ENCODE assay signal across 37 cellular contexts in the genomic region with DNA sequence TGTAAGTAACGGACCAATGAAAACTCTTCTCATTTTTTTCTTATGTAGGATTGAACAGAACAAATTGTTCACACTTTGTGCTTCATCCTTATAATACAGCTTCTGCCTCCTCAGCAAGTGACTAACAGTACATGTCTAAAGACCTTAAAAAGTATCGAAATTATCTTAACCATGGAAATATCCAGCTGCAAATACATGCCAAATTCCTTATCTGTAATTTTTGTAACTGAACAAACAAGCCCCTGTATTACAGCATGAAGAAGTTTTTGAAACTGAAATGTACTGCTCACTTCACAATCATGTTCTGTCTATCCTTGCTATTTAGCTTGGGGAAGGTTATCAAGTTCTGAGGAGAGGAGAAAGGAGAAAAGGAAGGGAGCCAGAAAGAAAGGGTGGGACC. TPM values are rescaled to one million over a fixed set of nuclear protein-coding genes. Genes with fewer than 3 reads are reported as not detected.
"Had no signal": no experiment of that assay in that cellular context is flagged by ENCODE, and none has a peak within 500 bp of the region (broad histone marks: within the 10 kb centered on the region; RNA-seq: fewer than 3 reads in every experiment).

No MANE protein-coding gene starts in this region.

- H3K36me3 Mint-ChIP-seq: activated CD4-positive, alpha-beta memory T cell treated with anti-CD3 and anti-CD28 coated beads for 36 hours; activated naive CD4-positive, alpha-beta T cell treated with anti-CD3 and anti-CD28 coated beads, Interleukin-2, amount 50 U/mL, for 72 hours; activated naive CD8-positive, alpha-beta T cell treated with anti-CD3 and anti-CD28 coated beads for 36 hours had no signal

- H3K4me1 ChIP-seq: adrenal gland, body of pancreas, breast epithelium had no signal

- H3K9me3 Mint-ChIP-seq: activated B cell treated with CpG ODN at 0.5 μM for 24 hours; activated CD4-positive, alpha-beta memory T cell treated with anti-CD3 and anti-CD28 coated beads for 36 hours; activated CD4-positive, alpha-beta T cell treated with anti-CD3 and anti-CD28 coated beads, Interleukin-2, amount 10 ng/mL, durations not matched to agents 24 days and 14 days; activated CD8-positive, alpha-beta T cell treated with anti-CD3 and anti-CD28 coated beads for 36 hours; activated naive CD4-positive, alpha-beta T cell treated with anti-CD3 and anti-CD28 coated beads for 36 hours; activated naive CD4-positive, alpha-beta T cell treated with anti-CD3 and anti-CD28 coated beads, Interleukin-2, amount 50 U/mL, for 72 hours; activated naive CD8-positive, alpha-beta T cell treated with anti-CD3 and anti-CD28 coated beads for 36 hours; activated T-cell treated with anti-CD3 and anti-CD28 coated beads, Interleukin-2, amount 50 U/mL, for 4 hours; activated T-cell treated with anti-CD3 and anti-CD28 coated beads, Interleukin-2, amount 50 U/mL, for 72 hours; activated T-helper 1 cell treated with anti-CD3 and anti-CD28 coated beads, Interleukin-12 subunit alpha, Interleukin-12 subunit beta, Interleukin-2, Interleukin-4 antibody, amounts not matched to agents 30 ng/mL and 10 ng/mL and 1 ng/mL, durations not matched to agents 14 hours and 24 hours and 36 hours; activated T-helper 17 cell treated with anti-CD3 and anti-CD28 coated beads, Interleukin-2, amount 50 U/mL, for 72 hours; T-helper 1 cell treated with Interleukin-12 subunit alpha and Interleukin-12 subunit beta and Interleukin-4 antibody, amounts not matched to agents 30 μg/mL and 1 μg/mL, for 36 hours; T-helper 2 cell treated with Interferon-gamma antibody and Interleukin-4, amounts not matched to agents 5 μg/mL and 100 μg/mL, for 36 hours had no signal

- H3K4me1 Mint-ChIP-seq: activated B cell treated with CpG ODN at 0.5 μM for 24 hours; activated CD4-positive, alpha-beta T cell treated with anti-CD3 and anti-CD28 coated beads, Interleukin-2, amount 10 ng/mL, durations not matched to agents 24 days and 14 days; activated naive CD8-positive, alpha-beta T cell treated with anti-CD3 and anti-CD28 coated beads for 36 hours; activated T-helper 17 cell treated with anti-CD3 and anti-CD28 coated beads, Interleukin-2, amount 50 U/mL, for 72 hours had no signal

- H3K36me3 ChIP-seq: adrenal gland, brain microvascular endothelial cell, breast epithelium had no signal

- H3K27me3 ChIP-seq: body of pancreas had no signal

- H3K9me3 ChIP-seq: adrenal gland, body of pancreas, breast epithelium had no signal

- H3K4me3 ChIP-seq: adrenal gland, body of pancreas, breast epithelium had no signal

- ATAC-seq: activated CD8-positive, alpha-beta T cell treated with anti-CD3 and anti-CD28 coated beads for 36 hours; activated naive CD4-positive, alpha-beta T cell treated with anti-CD3 and anti-CD28 coated beads, Interleukin-2, amount 50 U/mL, for 72 hours; activated T-cell treated with anti-CD3 and anti-CD28 coated beads, Interleukin-2, amount 50 U/mL, for 4 hours; activated T-cell treated with anti-CD3 and anti-CD28 coated beads, Interleukin-2, amount 50 U/mL, for 72 hours; activated T-helper 17 cell treated with anti-CD3 and anti-CD28 coated beads, Interleukin-2, amount 50 U/mL, for 72 hours; body of pancreas had no signal

- H3K27ac ChIP-seq: adrenal gland, body of pancreas, brain microvascular endothelial cell, breast epithelium, VCaP had no signal

- DNase-seq: activated B cell treated with CpG ODN at 0.5 μM for 24 hours; activated CD4-positive, alpha-beta memory T cell treated with anti-CD3 and anti-CD28 coated beads for 36 hours; activated CD4-positive, alpha-beta T cell treated with anti-CD3 and anti-CD28 coated beads for 4 hours; activated CD4-positive, alpha-beta T cell treated with anti-CD3 and anti-CD28 coated beads, Interleukin-2, amount 10 ng/mL, durations not matched to agents 24 days and 14 days; activated CD4-positive, alpha-beta T cell treated with anti-CD3 and anti-CD28 coated beads, Interleukin-2, amount 50 U/mL, for 1 hour; activated CD4-positive, alpha-beta T cell treated with anti-CD3 and anti-CD28 coated beads, Interleukin-2, amount 50 U/mL, for 4 hours; activated CD4-positive, CD25-positive, alpha-beta regulatory T cell treated with anti-CD3 and anti-CD28 coated beads, Interleukin-2, amount 50 U/mL, for 72 hours; activated CD8-positive, alpha-beta memory T cell treated with anti-CD3 and anti-CD28 coated beads, Interleukin-2, amount 50 U/mL, for 4 hours; activated CD8-positive, alpha-beta T cell treated with anti-CD3 and anti-CD28 coated beads for 36 hours; activated effector memory CD4-positive, alpha-beta T cell treated with anti-CD3 and anti-CD28 coated beads, Interleukin-2, amount 50 U/mL, for 16 hours; activated gamma-delta T cell treated with Interleukin-2 at 50 U/mL for 16 hours; activated naive CD4-positive, alpha-beta T cell; activated naive CD4-positive, alpha-beta T cell treated with anti-CD3 and anti-CD28 coated beads for 36 hours; activated naive CD4-positive, alpha-beta T cell treated with anti-CD3 and anti-CD28 coated beads, Interleukin-2, amount 50 U/mL, for 16 hours; activated naive CD8-positive, alpha-beta T cell treated with anti-CD3 and anti-CD28 coated beads for 36 hours; activated T-cell treated with anti-CD3 and anti-CD28 coated beads for 4 hours; activated T-cell treated with anti-CD3 and anti-CD28 coated beads, Interleukin-2, amount 50 U/mL, for 1 hour; activated T-cell treated with anti-CD3 and anti-CD28 coated beads, Interleukin-2, amount 50 U/mL, for 4 hours; activated T-cell treated with anti-CD3 and anti-CD28 coated beads, Interleukin-2, amount 50 U/mL, for 72 hours; amniotic stem cell; aorta; body of pancreas; brain microvascular endothelial cell; central memory CD4-positive, alpha-beta T cell; SW 1271; T-helper 1 cell; T-helper 2 cell; T-helper 9 cell had no signal

- H3K4me3 Mint-ChIP-seq: activated B cell treated with CpG ODN at 0.5 μM for 24 hours; activated CD4-positive, alpha-beta memory T cell treated with anti-CD3 and anti-CD28 coated beads for 36 hours; activated CD4-positive, alpha-beta T cell treated with anti-CD3 and anti-CD28 coated beads, Interleukin-2, amount 10 ng/mL, durations not matched to agents 24 days and 14 days; activated CD8-positive, alpha-beta T cell treated with anti-CD3 and anti-CD28 coated beads for 36 hours; activated naive CD4-positive, alpha-beta T cell treated with anti-CD3 and anti-CD28 coated beads for 36 hours; activated naive CD8-positive, alpha-beta T cell treated with anti-CD3 and anti-CD28 coated beads for 36 hours; activated T-cell treated with anti-CD3 and anti-CD28 coated beads, Interleukin-2, amount 50 U/mL, for 4 hours; activated T-cell treated with anti-CD3 and anti-CD28 coated beads, Interleukin-2, amount 50 U/mL, for 72 hours; activated T-helper 1 cell treated with anti-CD3 and anti-CD28 coated beads, Interleukin-12 subunit alpha, Interleukin-12 subunit beta, Interleukin-2, Interleukin-4 antibody, amounts not matched to agents 30 ng/mL and 10 ng/mL and 1 ng/mL, durations not matched to agents 14 hours and 24 hours and 36 hours; activated T-helper 17 cell treated with anti-CD3 and anti-CD28 coated beads, Interleukin-2, amount 50 U/mL, for 72 hours; T-helper 1 cell treated with Interleukin-12 subunit alpha and Interleukin-12 subunit beta and Interleukin-4 antibody, amounts not matched to agents 30 μg/mL and 1 μg/mL, for 36 hours; T-helper 2 cell treated with Interferon-gamma antibody and Interleukin-4, amounts not matched to agents 5 μg/mL and 100 μg/mL, for 36 hours had no signal

- H3K27ac Mint-ChIP-seq: activated B cell treated with CpG ODN at 0.5 μM for 24 hours; activated CD4-positive, alpha-beta memory T cell treated with anti-CD3 and anti-CD28 coated beads for 36 hours; activated CD4-positive, alpha-beta T cell treated with anti-CD3 and anti-CD28 coated beads, Interleukin-2, amount 10 ng/mL, durations not matched to agents 24 days and 14 days; activated CD8-positive, alpha-beta T cell treated with anti-CD3 and anti-CD28 coated beads for 36 hours; activated naive CD4-positive, alpha-beta T cell treated with anti-CD3 and anti-CD28 coated beads for 36 hours; activated naive CD4-positive, alpha-beta T cell treated with anti-CD3 and anti-CD28 coated beads, Interleukin-2, amount 50 U/mL, for 72 hours; activated naive CD8-positive, alpha-beta T cell treated with anti-CD3 and anti-CD28 coated beads for 36 hours; activated T-cell treated with anti-CD3 and anti-CD28 coated beads, Interleukin-2, amount 50 U/mL, for 72 hours; activated T-helper 1 cell treated with anti-CD3 and anti-CD28 coated beads, Interleukin-12 subunit alpha, Interleukin-12 subunit beta, Interleukin-2, Interleukin-4 antibody, amounts not matched to agents 30 ng/mL and 10 ng/mL and 1 ng/mL, durations not matched to agents 14 hours and 24 hours and 36 hours; activated T-helper 17 cell treated with anti-CD3 and anti-CD28 coated beads, Interleukin-2, amount 50 U/mL, for 72 hours; T-helper 1 cell treated with Interleukin-12 subunit alpha and Interleukin-12 subunit beta and Interleukin-4 antibody, amounts not matched to agents 30 μg/mL and 1 μg/mL, for 36 hours; T-helper 2 cell treated with Interferon-gamma antibody and Interleukin-4, amounts not matched to agents 5 μg/mL and 100 μg/mL, for 36 hours had no signal

RNA-seq across cellular contexts. Expression of gene WT1, which starts 20.4 kb away (rescaled TPM):
- total RNA-seq: activated B cell treated with CpG ODN at 0.5 μM for 24 hours; activated CD4-positive, alpha-beta memory T cell treated with anti-CD3 and anti-CD28 coated beads for 36 hours; activated CD4-positive, alpha-beta T cell treated with anti-CD3 and anti-CD28 coated beads, Interleukin-2, amount 10 ng/mL, durations not matched to agents 24 days and 14 days; activated CD8-positive, alpha-beta memory T cell treated with anti-CD3 and anti-CD28 coated beads for 36 hours; activated CD8-positive, alpha-beta T cell treated with anti-CD3 and anti-CD28 coated beads for 36 hours; activated naive CD4-positive, alpha-beta T cell treated with anti-CD3 and anti-CD28 coated beads for 36 hours; activated naive CD4-positive, alpha-beta T cell treated with anti-CD3 and anti-CD28 coated beads, Interleukin-2, amount 50 U/mL, for 72 hours; activated naive CD8-positive, alpha-beta T cell treated with anti-CD3 and anti-CD28 coated beads for 36 hours; activated T-cell treated with anti-CD3 and anti-CD28 coated beads, Interleukin-2, amount 50 U/mL, for 72 hours; activated T-helper 1 cell treated with anti-CD3 and anti-CD28 coated beads, Interleukin-12 subunit alpha, Interleukin-12 subunit beta, Interleukin-2, Interleukin-4 antibody, amounts not matched to agents 30 ng/mL and 10 ng/mL and 1 ng/mL, durations not matched to agents 14 hours and 24 hours and 36 hours; activated T-helper 17 cell treated with anti-CD3 and anti-CD28 coated beads, Interleukin-2, amount 50 U/mL, for 72 hours had no signal
